ENCODE assay signal across 1 cellular context in genomic region chr7:73830872-73831655, GRCh38.
TF ChIP-seq lines count a peak whose summit lies in the region.

CLDN4 (plus strand) TSS chr7:73830996; CDS start chr7:73831202, 206 bp downstream.

TF ChIP-seq in HepG2, 621 proteins besides CTCF, POLR2A, EP300 and RAD21 (continued from another document and continues in another):
- TF ChIP-seq, protein P1, sequence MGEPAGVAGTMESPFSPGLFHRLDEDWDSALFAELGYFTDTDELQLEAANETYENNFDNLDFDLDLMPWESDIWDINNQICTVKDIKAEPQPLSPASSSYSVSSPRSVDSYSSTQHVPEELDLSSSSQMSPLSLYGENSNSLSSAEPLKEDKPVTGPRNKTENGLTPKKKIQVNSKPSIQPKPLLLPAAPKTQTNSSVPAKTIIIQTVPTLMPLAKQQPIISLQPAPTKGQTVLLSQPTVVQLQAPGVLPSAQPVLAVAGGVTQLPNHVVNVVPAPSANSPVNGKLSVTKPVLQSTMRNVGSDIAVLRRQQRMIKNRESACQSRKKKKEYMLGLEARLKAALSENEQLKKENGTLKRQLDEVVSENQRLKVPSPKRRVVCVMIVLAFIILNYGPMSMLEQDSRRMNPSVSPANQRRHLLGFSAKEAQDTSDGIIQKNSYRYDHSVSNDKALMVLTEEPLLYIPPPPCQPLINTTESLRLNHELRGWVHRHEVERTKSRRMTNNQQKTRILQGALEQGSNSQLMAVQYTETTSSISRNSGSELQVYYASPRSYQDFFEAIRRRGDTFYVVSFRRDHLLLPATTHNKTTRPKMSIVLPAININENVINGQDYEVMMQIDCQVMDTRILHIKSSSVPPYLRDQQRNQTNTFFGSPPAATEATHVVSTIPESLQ (CRISPR knock-in tag; conservative IDR thresholded peaks at IDR 0.05): no peak
- TF ChIP-seq HDAC6 (IDR thresholded peaks at IDR 0.05; ENCODE audit: low read depth, low read length): no peak
- peak; percentile 42; the same call in 1 of the 2 replicates for TF ChIP-seq ZNF253 (CRISPR knock-in tag; IDR thresholded peaks at IDR 0.05; ENCODE audit: borderline replicate concordance)
- no peak for TF ChIP-seq ARNT (IDR thresholded peaks at IDR 0.05)
- TF ChIP-seq ZNF737 (CRISPR knock-in tag; IDR thresholded peaks at IDR 0.05; ENCODE audit: borderline replicate concordance): no peak
- TF ChIP-seq NR3C1 (CRISPR knock-in tag; IDR thresholded peaks at IDR 0.05): no peak
- no peak for TF ChIP-seq ZFP90 (CRISPR knock-in tag; IDR thresholded peaks at IDR 0.05; ENCODE audit: borderline replicate concordance)
- no peak for TF ChIP-seq DNMT3B (CRISPR knock-in tag; conservative IDR thresholded peaks at IDR 0.05)
- TF ChIP-seq ELF1 (CRISPR knock-in tag; IDR thresholded peaks at IDR 0.05): no peak
- TF ChIP-seq DNMT1 (CRISPR knock-in tag; IDR thresholded peaks at IDR 0.05): peak; percentile 73; the same call in 1 of the 2 replicates
- TF ChIP-seq CENPT (CRISPR knock-in tag; IDR thresholded peaks at IDR 0.05; ENCODE audit: low read depth): peak; percentile 50
- no peak for TF ChIP-seq SYNCRIP (IDR thresholded peaks at IDR 0.05; ENCODE audit: insufficient read depth, low read depth, low read length)
- no peak; the same call in 1 of the 2 replicates for TF ChIP-seq NFKB2 (CRISPR knock-in tag; IDR thresholded peaks at IDR 0.05; ENCODE audit: borderline replicate concordance)
- TF ChIP-seq KDM6A (CRISPR knock-in tag; IDR thresholded peaks at IDR 0.05; ENCODE audit: low read depth): no peak
- TF ChIP-seq, protein P2, sequence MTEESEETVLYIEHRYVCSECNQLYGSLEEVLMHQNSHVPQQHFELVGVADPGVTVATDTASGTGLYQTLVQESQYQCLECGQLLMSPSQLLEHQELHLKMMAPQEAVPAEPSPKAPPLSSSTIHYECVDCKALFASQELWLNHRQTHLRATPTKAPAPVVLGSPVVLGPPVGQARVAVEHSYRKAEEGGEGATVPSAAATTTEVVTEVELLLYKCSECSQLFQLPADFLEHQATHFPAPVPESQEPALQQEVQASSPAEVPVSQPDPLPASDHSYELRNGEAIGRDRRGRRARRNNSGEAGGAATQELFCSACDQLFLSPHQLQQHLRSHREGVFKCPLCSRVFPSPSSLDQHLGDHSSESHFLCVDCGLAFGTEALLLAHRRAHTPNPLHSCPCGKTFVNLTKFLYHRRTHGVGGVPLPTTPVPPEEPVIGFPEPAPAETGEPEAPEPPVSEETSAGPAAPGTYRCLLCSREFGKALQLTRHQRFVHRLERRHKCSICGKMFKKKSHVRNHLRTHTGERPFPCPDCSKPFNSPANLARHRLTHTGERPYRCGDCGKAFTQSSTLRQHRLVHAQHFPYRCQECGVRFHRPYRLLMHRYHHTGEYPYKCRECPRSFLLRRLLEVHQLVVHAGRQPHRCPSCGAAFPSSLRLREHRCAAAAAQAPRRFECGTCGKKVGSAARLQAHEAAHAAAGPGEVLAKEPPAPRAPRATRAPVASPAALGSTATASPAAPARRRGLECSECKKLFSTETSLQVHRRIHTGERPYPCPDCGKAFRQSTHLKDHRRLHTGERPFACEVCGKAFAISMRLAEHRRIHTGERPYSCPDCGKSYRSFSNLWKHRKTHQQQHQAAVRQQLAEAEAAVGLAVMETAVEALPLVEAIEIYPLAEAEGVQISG (CRISPR knock-in tag; IDR thresholded peaks at IDR 0.05): peak; percentile 28; the same call in 1 of the 2 replicates
- TF ChIP-seq SATB2 (CRISPR knock-in tag; IDR thresholded peaks at IDR 0.05): no peak
- TF ChIP-seq LRRFIP1 (CRISPR knock-in tag; conservative IDR thresholded peaks at IDR 0.05): no peak
- no peak for TF ChIP-seq ZFP82 (CRISPR knock-in tag; IDR thresholded peaks at IDR 0.05; ENCODE audit: borderline replicate concordance)
- no peak for TF ChIP-seq ZNF549 (CRISPR knock-in tag; IDR thresholded peaks at IDR 0.05)
- no peak for TF ChIP-seq HMGA1 (CRISPR knock-in tag; conservative IDR thresholded peaks at IDR 0.05)
- TF ChIP-seq E2F2 (CRISPR knock-in tag; IDR thresholded peaks at IDR 0.05; ENCODE audit: borderline replicate concordance): no peak
- TF ChIP-seq CREBL2 (CRISPR knock-in tag; IDR thresholded peaks at IDR 0.05; ENCODE audit: borderline replicate concordance): no peak
- no peak for TF ChIP-seq CHD4 (IDR thresholded peaks at IDR 0.05; ENCODE audit: borderline replicate concordance, low read length)
- TF ChIP-seq NCOR1 (IDR thresholded peaks at IDR 0.05; ENCODE audit: borderline replicate concordance, low read length): no peak
- 0 out of 2 replicates have a peak, but pooled peaks have one; percentile 37 for TF ChIP-seq POGZ (CRISPR knock-in tag; IDR thresholded peaks at IDR 0.05)
- TF ChIP-seq ZNF282 (IDR thresholded peaks at IDR 0.05; ENCODE audit: partially characterized antibody): no peak
- TF ChIP-seq HNRNPL (IDR thresholded peaks at IDR 0.05; ENCODE audit: low read depth, low read length): peak; percentile 61
- TF ChIP-seq POLR2G (IDR thresholded peaks at IDR 0.05; ENCODE audit: low read depth, low read length): peak; percentile 99
- TF ChIP-seq ZNF225 (CRISPR knock-in tag; IDR thresholded peaks at IDR 0.05): peak; percentile 66
- TF ChIP-seq ZNF850 (CRISPR knock-in tag; conservative IDR thresholded peaks at IDR 0.05): no peak
- TF ChIP-seq, protein P3, sequence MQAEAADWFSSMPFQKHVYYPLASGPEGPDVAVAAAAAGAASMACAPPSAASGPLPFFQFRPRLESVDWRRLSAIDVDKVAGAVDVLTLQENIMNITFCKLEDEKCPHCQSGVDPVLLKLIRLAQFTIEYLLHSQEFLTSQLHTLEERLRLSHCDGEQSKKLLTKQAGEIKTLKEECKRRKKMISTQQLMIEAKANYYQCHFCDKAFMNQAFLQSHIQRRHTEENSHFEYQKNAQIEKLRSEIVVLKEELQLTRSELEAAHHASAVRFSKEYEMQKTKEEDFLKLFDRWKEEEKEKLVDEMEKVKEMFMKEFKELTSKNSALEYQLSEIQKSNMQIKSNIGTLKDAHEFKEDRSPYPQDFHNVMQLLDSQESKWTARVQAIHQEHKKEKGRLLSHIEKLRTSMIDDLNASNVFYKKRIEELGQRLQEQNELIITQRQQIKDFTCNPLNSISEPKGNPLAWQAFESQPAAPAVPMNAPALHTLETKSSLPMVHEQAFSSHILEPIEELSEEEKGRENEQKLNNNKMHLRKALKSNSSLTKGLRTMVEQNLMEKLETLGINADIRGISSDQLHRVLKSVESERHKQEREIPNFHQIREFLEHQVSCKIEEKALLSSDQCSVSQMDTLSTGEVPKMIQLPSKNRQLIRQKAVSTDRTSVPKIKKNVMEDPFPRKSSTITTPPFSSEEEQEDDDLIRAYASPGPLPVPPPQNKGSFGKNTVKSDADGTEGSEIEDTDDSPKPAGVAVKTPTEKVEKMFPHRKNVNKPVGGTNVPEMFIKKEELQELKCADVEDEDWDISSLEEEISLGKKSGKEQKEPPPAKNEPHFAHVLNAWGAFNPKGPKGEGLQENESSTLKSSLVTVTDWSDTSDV (CRISPR knock-in tag; IDR thresholded peaks at IDR 0.05): no peak
- peak; percentile 21; the same call in 1 of the 2 replicates for TF ChIP-seq GABPB1 (CRISPR knock-in tag; IDR thresholded peaks at IDR 0.05)
- TF ChIP-seq, protein P4, sequence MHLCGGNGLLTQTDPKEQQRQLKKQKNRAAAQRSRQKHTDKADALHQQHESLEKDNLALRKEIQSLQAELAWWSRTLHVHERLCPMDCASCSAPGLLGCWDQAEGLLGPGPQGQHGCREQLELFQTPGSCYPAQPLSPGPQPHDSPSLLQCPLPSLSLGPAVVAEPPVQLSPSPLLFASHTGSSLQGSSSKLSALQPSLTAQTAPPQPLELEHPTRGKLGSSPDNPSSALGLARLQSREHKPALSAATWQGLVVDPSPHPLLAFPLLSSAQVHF (CRISPR knock-in tag; IDR thresholded peaks at IDR 0.05): peak; percentile 60; the same call in 1 of the 2 replicates
- no peak for TF ChIP-seq GPN1 (CRISPR knock-in tag; IDR thresholded peaks at IDR 0.05; ENCODE audit: borderline replicate concordance)
- no peak for TF ChIP-seq CENPBD1 (CRISPR knock-in tag; IDR thresholded peaks at IDR 0.05; ENCODE audit: borderline replicate concordance, low read depth)
- TF ChIP-seq CBX2 (IDR thresholded peaks at IDR 0.05; ENCODE audit: low read depth, low read length): no peak
- TF ChIP-seq CBX2 (CRISPR knock-in tag; IDR thresholded peaks at IDR 0.05; ENCODE audit: low read depth): no peak
- TF ChIP-seq WIZ (CRISPR knock-in tag; IDR thresholded peaks at IDR 0.05): no peak
- peak; percentile 52 for TF ChIP-seq GATAD1 (CRISPR knock-in tag; IDR thresholded peaks at IDR 0.05)
- TF ChIP-seq ZNF761 (CRISPR knock-in tag; conservative IDR thresholded peaks at IDR 0.05): no peak
- TF ChIP-seq, protein P5, sequence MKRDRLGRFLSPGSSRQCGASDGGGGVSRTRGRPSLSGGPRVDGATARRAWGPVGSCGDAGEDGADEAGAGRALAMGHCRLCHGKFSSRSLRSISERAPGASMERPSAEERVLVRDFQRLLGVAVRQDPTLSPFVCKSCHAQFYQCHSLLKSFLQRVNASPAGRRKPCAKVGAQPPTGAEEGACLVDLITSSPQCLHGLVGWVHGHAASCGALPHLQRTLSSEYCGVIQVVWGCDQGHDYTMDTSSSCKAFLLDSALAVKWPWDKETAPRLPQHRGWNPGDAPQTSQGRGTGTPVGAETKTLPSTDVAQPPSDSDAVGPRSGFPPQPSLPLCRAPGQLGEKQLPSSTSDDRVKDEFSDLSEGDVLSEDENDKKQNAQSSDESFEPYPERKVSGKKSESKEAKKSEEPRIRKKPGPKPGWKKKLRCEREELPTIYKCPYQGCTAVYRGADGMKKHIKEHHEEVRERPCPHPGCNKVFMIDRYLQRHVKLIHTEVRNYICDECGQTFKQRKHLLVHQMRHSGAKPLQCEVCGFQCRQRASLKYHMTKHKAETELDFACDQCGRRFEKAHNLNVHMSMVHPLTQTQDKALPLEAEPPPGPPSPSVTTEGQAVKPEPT (CRISPR knock-in tag; IDR thresholded peaks at IDR 0.05; ENCODE audit: low read depth): no peak
- TF ChIP-seq ZNF777 (CRISPR knock-in tag; IDR thresholded peaks at IDR 0.05): no peak
- TF ChIP-seq SMARCE1 (IDR thresholded peaks at IDR 0.05; ENCODE audit: borderline replicate concordance): no peak
- peak; percentile 12; the same call in 1 of the 2 replicates for TF ChIP-seq ZNF790 (CRISPR knock-in tag; IDR thresholded peaks at IDR 0.05; ENCODE audit: borderline replicate concordance)
- 0 out of 2 replicates have a peak, but pooled peaks have one; percentile 12 for TF ChIP-seq MIER3 (CRISPR knock-in tag; IDR thresholded peaks at IDR 0.05; ENCODE audit: borderline replicate concordance)
- 0 out of 2 replicates have a peak, but pooled peaks have one; percentile 14 for TF ChIP-seq FOXO1 (CRISPR knock-in tag; IDR thresholded peaks at IDR 0.05)
- 0 out of 2 replicates have a peak, but pooled peaks have one; percentile 39 for TF ChIP-seq ZNF749 (CRISPR knock-in tag; IDR thresholded peaks at IDR 0.05; ENCODE audit: borderline replicate concordance)
- no peak for TF ChIP-seq FOXA1 (IDR thresholded peaks at IDR 0.05)
- no peak for TF ChIP-seq FOXA1 (CRISPR knock-in tag; IDR thresholded peaks at IDR 0.05)
- TF ChIP-seq SKI (IDR thresholded peaks at IDR 0.05; ENCODE audit: partially characterized antibody): no peak
- 0 out of 2 replicates have a peak, but pooled peaks have one; percentile 23 for TF ChIP-seq POGK (CRISPR knock-in tag; conservative IDR thresholded peaks at IDR 0.05)
